Comparison of ENCODE assay signal across 1 cellular context in the genomic region with DNA sequence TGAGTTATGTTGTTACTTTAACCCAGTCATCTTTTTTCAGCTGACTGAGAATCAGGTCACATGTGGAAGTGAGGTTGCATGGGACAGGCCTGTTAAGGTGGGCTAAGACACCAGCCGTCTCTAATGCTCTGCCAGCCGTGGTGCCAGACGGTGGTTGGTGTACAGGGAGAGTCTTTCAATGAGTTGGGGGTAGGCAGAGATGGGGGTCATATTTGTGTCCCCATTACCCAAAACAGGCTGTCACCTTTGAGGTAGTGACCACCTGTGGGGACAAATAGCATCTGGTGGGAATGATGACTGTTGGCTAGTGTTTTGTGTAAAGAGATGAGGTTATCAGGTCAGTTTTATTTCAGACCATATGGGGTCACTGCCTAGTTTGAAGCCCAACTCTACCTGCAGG.
TF ChIP-seq lines count a peak whose summit lies in the region.

No MANE protein-coding gene starts in this region.

TF ChIP-seq in HepG2, 621 proteins besides CTCF, POLR2A, EP300 and RAD21:
- TF ChIP-seq ATF7-NPFF (CRISPR knock-in tag; IDR thresholded peaks at IDR 0.05; ENCODE audit: low read depth) (no peak), ZBTB1 (CRISPR knock-in tag; IDR thresholded peaks at IDR 0.05; ENCODE audit: borderline replicate concordance) (no peak), ZC3H4 (CRISPR knock-in tag; IDR thresholded peaks at IDR 0.05; ENCODE audit: borderline replicate concordance) (0 out of 2 replicates have a peak, but pooled peaks have one; percentile 3), ZNF83 (CRISPR knock-in tag; IDR thresholded peaks at IDR 0.05; ENCODE audit: borderline replicate concordance) (no peak), ETV6 (CRISPR knock-in tag; conservative IDR thresholded peaks at IDR 0.05) (no peak), ZC3H13 (CRISPR knock-in tag; IDR thresholded peaks at IDR 0.05) (0 out of 2 replicates have a peak, but pooled peaks have one; percentile 38), RARA (CRISPR knock-in tag; IDR thresholded peaks at IDR 0.05) (no peak), KDM3A (CRISPR knock-in tag; IDR thresholded peaks at IDR 0.05; ENCODE audit: low read depth) (no peak), CHD2 (IDR thresholded peaks at IDR 0.05; ENCODE audit: low read depth, low read length) (peak; percentile 36; the same call in 1 of the 2 replicates), DPF2 (CRISPR knock-in tag; IDR thresholded peaks at IDR 0.05; ENCODE audit: borderline replicate concordance, low read depth) (no peak), TRIM24 (CRISPR knock-in tag; IDR thresholded peaks at IDR 0.05) (no peak), PHF20 (CRISPR knock-in tag; IDR thresholded peaks at IDR 0.05) (no peak), KDM6A (CRISPR knock-in tag; IDR thresholded peaks at IDR 0.05; ENCODE audit: low read depth) (no peak), BORCS8-MEF2B (CRISPR knock-in tag; IDR thresholded peaks at IDR 0.05) (no peak), KAT8 (CRISPR knock-in tag; IDR thresholded peaks at IDR 0.05) (no peak), POLR2AphosphoS2 (IDR thresholded peaks at IDR 0.05; ENCODE audit: low read depth, low read length) (0 out of 2 replicates have a peak, but pooled peaks have one; percentile 29), RBM22 (optimal IDR thresholded peaks at IDR 0.05; ENCODE audit: low read length) (peak; percentile 54)
- TF ChIP-seq, protein P1, sequence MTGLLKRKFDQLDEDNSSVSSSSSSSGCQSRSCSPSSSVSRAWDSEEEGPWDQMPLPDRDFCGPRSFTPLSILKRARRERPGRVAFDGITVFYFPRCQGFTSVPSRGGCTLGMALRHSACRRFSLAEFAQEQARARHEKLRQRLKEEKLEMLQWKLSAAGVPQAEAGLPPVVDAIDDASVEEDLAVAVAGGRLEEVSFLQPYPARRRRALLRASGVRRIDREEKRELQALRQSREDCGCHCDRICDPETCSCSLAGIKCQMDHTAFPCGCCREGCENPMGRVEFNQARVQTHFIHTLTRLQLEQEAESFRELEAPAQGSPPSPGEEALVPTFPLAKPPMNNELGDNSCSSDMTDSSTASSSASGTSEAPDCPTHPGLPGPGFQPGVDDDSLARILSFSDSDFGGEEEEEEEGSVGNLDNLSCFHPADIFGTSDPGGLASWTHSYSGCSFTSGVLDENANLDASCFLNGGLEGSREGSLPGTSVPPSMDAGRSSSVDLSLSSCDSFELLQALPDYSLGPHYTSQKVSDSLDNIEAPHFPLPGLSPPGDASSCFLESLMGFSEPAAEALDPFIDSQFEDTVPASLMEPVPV (CRISPR knock-in tag; IDR thresholded peaks at IDR 0.05), result no peak
- TF ChIP-seq, protein P2, sequence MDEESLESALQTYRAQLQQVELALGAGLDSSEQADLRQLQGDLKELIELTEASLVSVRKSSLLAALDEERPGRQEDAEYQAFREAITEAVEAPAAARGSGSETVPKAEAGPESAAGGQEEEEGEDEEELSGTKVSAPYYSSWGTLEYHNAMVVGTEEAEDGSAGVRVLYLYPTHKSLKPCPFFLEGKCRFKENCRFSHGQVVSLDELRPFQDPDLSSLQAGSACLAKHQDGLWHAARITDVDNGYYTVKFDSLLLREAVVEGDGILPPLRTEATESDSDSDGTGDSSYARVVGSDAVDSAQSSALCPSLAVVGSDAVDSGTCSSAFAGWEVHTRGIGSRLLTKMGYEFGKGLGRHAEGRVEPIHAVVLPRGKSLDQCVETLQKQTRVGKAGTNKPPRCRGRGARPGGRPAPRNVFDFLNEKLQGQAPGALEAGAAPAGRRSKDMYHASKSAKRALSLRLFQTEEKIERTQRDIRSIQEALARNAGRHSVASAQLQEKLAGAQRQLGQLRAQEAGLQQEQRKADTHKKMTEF (CRISPR knock-in tag; IDR thresholded peaks at IDR 0.05), result 0 out of 2 replicates have a peak, but pooled peaks have one; percentile 8
